ENCODE assay signal across 1 cellular context in genomic region chr11:34783816-34784317, GRCh38.
TF ChIP-seq lines count a peak whose summit lies in the region.

No MANE protein-coding gene starts in this region.

TF ChIP-seq in HepG2, 621 proteins besides CTCF, POLR2A, EP300 and RAD21 (continued from another document and continues in another):
- TF ChIP-seq, protein P1, sequence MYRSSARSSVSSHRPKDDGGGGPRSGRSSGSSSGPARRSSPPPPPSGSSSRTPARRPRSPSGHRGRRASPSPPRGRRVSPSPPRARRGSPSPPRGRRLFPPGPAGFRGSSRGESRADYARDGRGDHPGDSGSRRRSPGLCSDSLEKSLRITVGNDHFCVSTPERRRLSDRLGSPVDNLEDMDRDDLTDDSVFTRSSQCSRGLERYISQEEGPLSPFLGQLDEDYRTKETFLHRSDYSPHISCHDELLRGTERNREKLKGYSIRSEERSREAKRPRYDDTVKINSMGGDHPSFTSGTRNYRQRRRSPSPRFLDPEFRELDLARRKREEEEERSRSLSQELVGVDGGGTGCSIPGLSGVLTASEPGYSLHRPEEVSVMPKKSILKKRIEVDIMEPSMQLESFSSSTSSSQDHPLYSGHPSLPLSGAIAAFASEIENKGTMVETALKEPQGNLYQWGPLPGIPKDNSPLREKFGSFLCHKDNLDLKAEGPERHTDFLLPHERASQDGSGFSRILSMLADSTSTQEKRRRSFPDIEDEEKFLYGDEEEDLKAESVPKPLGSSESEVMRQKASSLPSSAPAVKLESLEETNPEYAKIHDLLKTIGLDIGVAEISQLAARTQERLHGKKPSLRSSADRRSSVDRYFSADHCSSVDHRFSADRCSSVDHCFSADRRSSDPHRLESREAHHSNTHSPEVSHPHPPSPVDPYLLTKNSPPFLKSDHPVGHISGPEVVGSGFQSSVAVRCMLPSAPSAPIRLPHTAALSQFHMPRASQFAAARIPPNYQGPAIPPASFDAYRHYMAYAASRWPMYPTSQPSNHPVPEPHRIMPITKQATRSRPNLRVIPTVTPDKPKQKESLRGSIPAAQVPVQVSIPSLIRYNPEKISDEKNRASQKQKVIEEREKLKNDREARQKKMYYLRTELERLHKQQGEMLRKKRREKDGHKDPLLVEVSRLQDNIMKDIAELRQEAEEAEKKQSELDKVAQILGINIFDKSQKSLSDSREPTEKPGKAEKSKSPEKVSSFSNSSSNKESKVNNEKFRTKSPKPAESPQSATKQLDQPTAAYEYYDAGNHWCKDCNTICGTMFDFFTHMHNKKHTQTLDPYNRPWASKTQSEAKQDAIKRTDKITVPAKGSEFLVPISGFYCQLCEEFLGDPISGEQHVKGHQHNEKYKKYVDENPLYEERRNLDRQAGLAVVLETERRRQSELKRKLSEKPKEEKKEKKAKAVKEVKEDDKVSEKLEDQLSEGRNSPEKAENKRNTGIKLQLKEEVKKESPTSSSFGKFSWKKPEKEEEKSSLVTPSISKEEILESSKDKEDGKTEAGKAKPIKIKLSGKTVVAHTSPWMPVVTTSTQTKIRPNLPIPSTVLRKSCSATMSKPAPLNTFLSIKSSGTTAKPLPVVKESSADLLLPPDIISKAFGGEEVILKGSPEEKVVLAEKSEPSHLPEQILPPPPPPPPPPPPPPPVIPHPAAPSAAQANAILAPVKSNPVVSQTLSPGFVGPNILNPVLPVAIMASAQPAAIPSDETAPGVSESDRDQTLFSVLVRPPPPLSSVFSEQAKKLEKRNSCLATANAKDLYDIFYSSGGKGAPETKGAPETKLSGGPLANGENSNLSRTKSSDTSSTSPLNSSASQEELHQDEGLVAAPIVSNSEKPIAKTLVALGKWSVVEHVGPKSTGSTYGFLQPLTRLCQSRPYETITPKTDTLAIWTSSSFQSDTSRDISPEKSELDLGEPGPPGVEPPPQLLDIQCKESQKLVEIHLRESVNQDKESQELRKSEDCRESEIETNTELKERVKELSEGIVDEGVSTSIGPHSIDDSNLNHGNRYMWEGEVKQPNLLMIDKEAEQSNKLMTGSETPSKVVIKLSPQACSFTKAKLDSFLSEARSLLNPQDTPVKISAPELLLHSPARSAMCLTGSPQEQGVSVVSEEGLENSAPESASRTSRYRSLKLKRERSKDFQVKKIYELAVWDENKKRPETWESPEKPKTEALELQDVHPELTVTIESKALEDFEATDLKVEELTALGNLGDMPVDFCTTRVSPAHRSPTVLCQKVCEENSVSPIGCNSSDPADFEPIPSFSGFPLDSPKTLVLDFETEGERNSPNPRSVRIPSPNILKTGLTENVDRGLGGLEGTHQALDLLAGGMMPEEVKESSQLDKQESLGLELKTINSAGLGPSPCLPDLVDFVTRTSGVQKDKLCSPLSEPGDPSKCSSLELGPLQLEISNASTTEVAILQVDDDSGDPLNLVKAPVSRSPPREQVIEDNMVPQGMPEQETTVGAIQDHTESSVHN (CRISPR knock-in tag; IDR thresholded peaks at IDR 0.05), result no peak
- TF ChIP-seq, protein P2, sequence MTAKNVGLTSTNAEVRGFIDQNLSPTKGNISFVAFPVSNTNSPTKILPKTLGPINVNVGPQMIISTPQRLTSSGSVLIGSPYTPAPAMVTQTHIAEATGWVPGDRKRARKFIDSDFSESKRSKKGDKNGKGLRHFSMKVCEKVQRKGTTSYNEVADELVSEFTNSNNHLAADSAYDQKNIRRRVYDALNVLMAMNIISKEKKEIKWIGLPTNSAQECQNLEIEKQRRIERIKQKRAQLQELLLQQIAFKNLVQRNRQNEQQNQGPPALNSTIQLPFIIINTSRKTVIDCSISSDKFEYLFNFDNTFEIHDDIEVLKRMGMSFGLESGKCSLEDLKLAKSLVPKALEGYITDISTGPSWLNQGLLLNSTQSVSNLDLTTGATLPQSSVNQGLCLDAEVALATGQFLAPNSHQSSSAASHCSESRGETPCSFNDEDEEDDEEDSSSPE (CRISPR knock-in tag; IDR thresholded peaks at IDR 0.05), result no peak
- TF ChIP-seq GLI4 (CRISPR knock-in tag; IDR thresholded peaks at IDR 0.05; ENCODE audit: borderline replicate concordance), result no peak
- TF ChIP-seq CBX5 (CRISPR knock-in tag; IDR thresholded peaks at IDR 0.05; ENCODE audit: borderline replicate concordance), result peak; percentile 79; the same call in 1 of the 2 replicates
- TF ChIP-seq ZNF280D (CRISPR knock-in tag; IDR thresholded peaks at IDR 0.05), result no peak
- TF ChIP-seq ATF6 (CRISPR knock-in tag; conservative IDR thresholded peaks at IDR 0.05), result no peak
- TF ChIP-seq MAZ (IDR thresholded peaks at IDR 0.05; ENCODE audit: borderline replicate concordance, low read depth, low read length), result no peak
- TF ChIP-seq MAZ (CRISPR knock-in tag; IDR thresholded peaks at IDR 0.05; ENCODE audit: low read depth), result no peak
- TF ChIP-seq, protein P3, sequence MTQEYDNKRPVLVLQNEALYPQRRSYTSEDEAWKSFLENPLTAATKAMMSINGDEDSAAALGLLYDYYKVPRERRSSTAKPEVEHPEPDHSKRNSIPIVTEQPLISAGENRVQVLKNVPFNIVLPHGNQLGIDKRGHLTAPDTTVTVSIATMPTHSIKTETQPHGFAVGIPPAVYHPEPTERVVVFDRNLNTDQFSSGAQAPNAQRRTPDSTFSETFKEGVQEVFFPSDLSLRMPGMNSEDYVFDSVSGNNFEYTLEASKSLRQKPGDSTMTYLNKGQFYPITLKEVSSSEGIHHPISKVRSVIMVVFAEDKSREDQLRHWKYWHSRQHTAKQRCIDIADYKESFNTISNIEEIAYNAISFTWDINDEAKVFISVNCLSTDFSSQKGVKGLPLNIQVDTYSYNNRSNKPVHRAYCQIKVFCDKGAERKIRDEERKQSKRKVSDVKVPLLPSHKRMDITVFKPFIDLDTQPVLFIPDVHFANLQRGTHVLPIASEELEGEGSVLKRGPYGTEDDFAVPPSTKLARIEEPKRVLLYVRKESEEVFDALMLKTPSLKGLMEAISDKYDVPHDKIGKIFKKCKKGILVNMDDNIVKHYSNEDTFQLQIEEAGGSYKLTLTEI (CRISPR knock-in tag; conservative IDR thresholded peaks at IDR 0.05), result no peak
- TF ChIP-seq PRDM15 (CRISPR knock-in tag; IDR thresholded peaks at IDR 0.05), result no peak
- no peak for TF ChIP-seq ZHX1 (CRISPR knock-in tag; IDR thresholded peaks at IDR 0.05; ENCODE audit: low read depth)
- TF ChIP-seq MBD4 (IDR thresholded peaks at IDR 0.05; ENCODE audit: borderline replicate concordance, low read length), result no peak
- TF ChIP-seq SIN3B (IDR thresholded peaks at IDR 0.05; ENCODE audit: low read length), result no peak
- no peak for TF ChIP-seq MTA1 (CRISPR knock-in tag; IDR thresholded peaks at IDR 0.05; ENCODE audit: borderline replicate concordance)
- no peak for TF ChIP-seq BRCA1 (CRISPR knock-in tag; IDR thresholded peaks at IDR 0.05)
- no peak; the same call in 1 of the 2 replicates for TF ChIP-seq ZNF264 (CRISPR knock-in tag; IDR thresholded peaks at IDR 0.05)
- TF ChIP-seq MAFF (IDR thresholded peaks at IDR 0.05; ENCODE audit: low read depth, low read length), result no peak
- no peak for TF ChIP-seq ZNF552 (CRISPR knock-in tag; IDR thresholded peaks at IDR 0.05; ENCODE audit: borderline replicate concordance)
- no peak for TF ChIP-seq RBM39 (IDR thresholded peaks at IDR 0.05; ENCODE audit: low read depth, low read length, poor library complexity, severe bottlenecking)
- TF ChIP-seq ZNF839 (CRISPR knock-in tag; IDR thresholded peaks at IDR 0.05; ENCODE audit: borderline replicate concordance), result no peak
- TF ChIP-seq ZBTB7B (CRISPR knock-in tag; IDR thresholded peaks at IDR 0.05), result peak; percentile 80; the same call in 1 of the 2 replicates
- no peak for TF ChIP-seq E2F5 (CRISPR knock-in tag; conservative IDR thresholded peaks at IDR 0.05)
